ENCODE assay signal across 8 cellular contexts in genomic region chr17:40341808-40342574, GRCh38. TPM values are rescaled to one million over a fixed set of nuclear protein-coding genes. Genes with fewer than 3 reads are reported as not detected.
DNase-seq lines count a peak whose midpoint lies in the region; ATAC-seq and TF ChIP-seq lines count a peak whose summit lies in the region.

No MANE protein-coding gene starts in this region.

- DNase-seq in activated effector memory CD4-positive, alpha-beta T cell treated with anti-CD3 and anti-CD28 coated beads, Interleukin-2, amount 50 U/mL, for 16 hours, result peak; percentile 71
- DNase-seq in activated effector memory CD4-positive, alpha-beta T cell treated with Interleukin-2 at 50 U/mL for 16 hours, result no peak
- DNase-seq in PC-3 (peak; percentile 41), colonic mucosa (peak; percentile 93), left lobe of liver (ENCODE audit: low spot score) (peak; percentile 88), A172 (ENCODE audit: low spot score) (no peak), NCI-H1694 (lab: John Stamatoyannopoulos, UW) (no peak)

- H3K4me2 ChIP-seq in PC-3 (ENCODE audit: low read length), result peak overlapping the region; percentile 90

- no peaks in the 10 kb centered on the region for H3K27me3 Mint-ChIP-seq in stimulated activated naive CD8-positive, alpha-beta T cell treated with anti-CD3 and anti-CD28 coated beads, Interleukin-15, Interleukin-2, amounts not matched to agents 100 ng/mL and 50 ng/mL, for 24 hours

- no peaks in the 10 kb centered on the region for H3K27me3 ChIP-seq in PC-3 (ENCODE audit: low read length)
- no peaks in the 10 kb centered on the region for H3K27me3 ChIP-seq in colonic mucosa

- peak overlapping the region; percentile 71 for H3K9ac ChIP-seq in PC-3 (ENCODE audit: low read length)
- peak overlapping the region; percentile 95 to 96 for H3K9ac ChIP-seq in colonic mucosa (ENCODE audit: low read depth in 2 of 2, low read length in 2 of 2)

- no peaks in the 10 kb centered on the region for H3F3A ChIP-seq in PC-3 (ENCODE audit: low read length, unreplicated experiment)

- H2AFZ ChIP-seq in PC-3 (ENCODE audit: low read length), result peak overlapping the region; percentile 69; the same call in 1 of the 2 replicates

- no peaks in the 10 kb centered on the region for H3K9me2 ChIP-seq in PC-3 (replicated peaks; ENCODE audit: low read length)

- H3K27ac ChIP-seq in PC-3 (ENCODE audit: low read length) (peak overlapping the region; percentile 61), colonic mucosa (peak overlapping the region; percentile 96)

- H3K4me1 ChIP-seq in PC-3 (ENCODE audit: insufficient read depth, low read length) (peaks cover 7% of the 10 kb centered on the region), colonic mucosa (peaks cover 20% of the 10 kb centered on the region)

- intact Hi-C loops in PC-3 (cut with micrococcal nuclease) (loop anchor here (2.0 to 5.0 kb wide), 2 partner anchors 25 to 40 kb away; no protein-coding TSS in a partner anchor), colonic mucosa (cut with DNase I) (no loop called here)

- H3K4me1 Mint-ChIP-seq in stimulated activated naive CD8-positive, alpha-beta T cell treated with anti-CD3 and anti-CD28 coated beads, Interleukin-15, Interleukin-2, amounts not matched to agents 100 ng/mL and 50 ng/mL, for 24 hours (ENCODE audit: low read depth), result peaks cover 89% of the 10 kb centered on the region

- TF ChIP-seq CTCF in PC-3 (conservative IDR thresholded peaks at IDR 0.05; ENCODE audit: low read depth, low read length) (no peak), colonic mucosa (IDR thresholded peaks at IDR 0.05) (no peak)

- peak; percentile 48 for ATAC-seq in PC-3
- peak; percentile 69 for ATAC-seq in left lobe of liver

- H3K9me3 ChIP-seq in PC-3 (ENCODE audit: low read length) (no peaks in the 10 kb centered on the region), colonic mucosa (no peaks in the 10 kb centered on the region)

- H3K36me3 Mint-ChIP-seq in stimulated activated naive CD8-positive, alpha-beta T cell treated with anti-CD3 and anti-CD28 coated beads, Interleukin-15, Interleukin-2, amounts not matched to agents 100 ng/mL and 50 ng/mL, for 24 hours (ENCODE audit: low read depth), result peaks cover 21% of the 10 kb centered on the region

- BruUV-seq in PC-3 (replicated peaks; lab: Mats Ljungman, UMichigan), result no TSS peak

- H4K20me1 ChIP-seq in PC-3 (ENCODE audit: low read length), result no peaks in the 10 kb centered on the region

- peak overlapping the region; percentile 26 for H3K27ac Mint-ChIP-seq in stimulated activated naive CD8-positive, alpha-beta T cell treated with anti-CD3 and anti-CD28 coated beads, Interleukin-15, Interleukin-2, amounts not matched to agents 100 ng/mL and 50 ng/mL, for 24 hours

- H3K36me3 ChIP-seq in PC-3 (ENCODE audit: low read depth, low read length), result no peaks in the 10 kb centered on the region
- no peaks in the 10 kb centered on the region for H3K36me3 ChIP-seq in colonic mucosa

- peak overlapping the region; percentile 75 for H3K4me3 Mint-ChIP-seq in stimulated activated naive CD8-positive, alpha-beta T cell treated with anti-CD3 and anti-CD28 coated beads, Interleukin-15, Interleukin-2, amounts not matched to agents 100 ng/mL and 50 ng/mL, for 24 hours

- no peaks in the 10 kb centered on the region for H3K9me3 Mint-ChIP-seq in stimulated activated naive CD8-positive, alpha-beta T cell treated with anti-CD3 and anti-CD28 coated beads, Interleukin-15, Interleukin-2, amounts not matched to agents 100 ng/mL and 50 ng/mL, for 24 hours

- H3K4me3 ChIP-seq in PC-3 (ENCODE audit: low read length), result peak overlapping the region; percentile 78
- H3K4me3 ChIP-seq in colonic mucosa, result peak overlapping the region; percentile 86

- H3K79me2 ChIP-seq in PC-3 (ENCODE audit: low read length), result peaks cover 8% of the 10 kb centered on the region; the same call in 1 of the 2 replicates

- CTCF ChIA-PET in PC-3 (lab: Charles Lee), result no interaction called here

- POLR2A ChIA-PET in PC-3 (lab: Charles Lee; ENCODE audit: unreplicated experiment), result no interaction called here

RNA-seq across cellular contexts. Expression of gene GJD3, which starts 22.5 kb away (rescaled TPM):
- total RNA-seq in PC-3 (2014; rRNA removed) (not detected in 2 replicates), colonic mucosa (under 1 TPM; 0.40 to 0.85 TPM), left lobe of liver (0.68 TPM)
- not detected in 2 replicates for total RNA-seq in A172 (2014; rRNA removed; shearing (Covaris generic))

RNA-seq across cellular contexts. Expression of gene RARA, which starts 33.0 kb away (rescaled TPM):
- total RNA-seq in PC-3 (2014; rRNA removed) (19.6 and 23.8 TPM in 2 replicates), colonic mucosa (10 to 100 TPM; 25.6 to 46.7 TPM), left lobe of liver (21.3 TPM)
- 13.7 and 33.2 TPM in 2 replicates for total RNA-seq in A172 (2014; rRNA removed; shearing (Covaris generic))

RNA-seq across cellular contexts. Expression of gene CDC6, which starts 54.3 kb away (rescaled TPM):
- total RNA-seq in PC-3 (2014; rRNA removed), result 48.9 and 58.3 TPM in 2 replicates
- total RNA-seq in colonic mucosa, result 10 to 100 TPM in 1 of 2 donors, 1 to 10 TPM in 1; 8.5 to 40.8 TPM
- total RNA-seq in left lobe of liver, result 1.5 TPM
- 85.1 and 87.9 TPM in 2 replicates for total RNA-seq in A172 (2014; rRNA removed; shearing (Covaris generic))

Comparison
In these comparisons a context has a peak if more than half of its experiments do, and no peak if none do; other contexts are left out.
1. DNase-seq: peak in activated effector memory CD4-positive, alpha-beta T cell treated with anti-CD3 and anti-CD28 coated beads, Interleukin-2, amount 50 U/mL, for 16 hours (single experiment), PC-3 (single experiment), colonic mucosa (single experiment) and left lobe of liver (single experiment); none in activated effector memory CD4-positive, alpha-beta T cell treated with Interleukin-2 at 50 U/mL for 16 hours (single experiment), A172 (single experiment) and NCI-H1694 (single experiment).